ENCODE assay signal across 1 cellular context in the genomic region with DNA sequence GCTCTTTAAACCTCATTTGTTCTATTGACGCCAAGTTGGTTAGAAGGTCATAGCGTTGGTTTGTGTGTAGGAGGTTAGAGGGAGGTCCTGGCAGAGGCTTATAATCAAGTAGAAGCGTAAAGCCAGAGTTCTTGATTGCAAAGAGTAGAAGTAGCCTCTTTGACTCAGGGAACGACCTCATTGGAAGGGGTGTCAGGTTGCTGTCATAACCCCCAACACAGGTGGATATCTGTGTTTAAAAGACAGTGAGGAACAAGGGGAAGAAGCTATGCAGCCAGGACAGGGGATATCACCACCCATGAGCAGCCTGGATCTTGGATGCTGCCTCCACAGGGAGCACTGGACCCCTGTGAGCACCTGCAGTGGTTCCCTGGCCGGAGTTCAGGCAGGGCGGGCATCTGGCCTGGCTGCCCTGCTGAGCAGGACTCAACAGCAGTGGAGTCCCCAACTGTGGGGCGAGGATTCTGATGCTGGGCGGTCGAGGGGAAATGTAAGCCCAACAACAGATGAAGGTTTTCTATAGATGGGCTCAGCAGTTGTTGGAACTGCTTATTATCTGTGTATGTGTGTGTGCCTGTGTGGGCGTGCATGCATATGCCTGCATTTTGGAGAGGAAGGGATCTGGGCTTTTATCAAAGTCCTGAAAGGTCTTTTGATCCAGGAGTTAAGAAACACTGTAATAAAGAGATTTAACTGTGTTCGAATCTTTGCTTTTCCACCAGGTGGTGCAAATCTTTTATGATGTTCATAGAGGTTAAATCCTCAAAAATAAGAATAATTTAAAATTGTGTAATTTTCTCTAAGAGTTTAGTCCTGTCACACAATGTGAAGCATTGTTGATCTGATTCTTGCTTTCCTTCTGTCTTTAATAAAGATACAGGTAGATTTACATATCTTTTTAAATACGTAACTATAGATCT.
A peak's percentile ranks its signal among the peaks of the same experiment; 100 is the strongest.
TF ChIP-seq lines count a peak whose summit lies in the region.

No MANE protein-coding gene starts in this region.

TF ChIP-seq in HepG2, 621 proteins besides CTCF, POLR2A, EP300 and RAD21:
- TF ChIP-seq, protein P1, sequence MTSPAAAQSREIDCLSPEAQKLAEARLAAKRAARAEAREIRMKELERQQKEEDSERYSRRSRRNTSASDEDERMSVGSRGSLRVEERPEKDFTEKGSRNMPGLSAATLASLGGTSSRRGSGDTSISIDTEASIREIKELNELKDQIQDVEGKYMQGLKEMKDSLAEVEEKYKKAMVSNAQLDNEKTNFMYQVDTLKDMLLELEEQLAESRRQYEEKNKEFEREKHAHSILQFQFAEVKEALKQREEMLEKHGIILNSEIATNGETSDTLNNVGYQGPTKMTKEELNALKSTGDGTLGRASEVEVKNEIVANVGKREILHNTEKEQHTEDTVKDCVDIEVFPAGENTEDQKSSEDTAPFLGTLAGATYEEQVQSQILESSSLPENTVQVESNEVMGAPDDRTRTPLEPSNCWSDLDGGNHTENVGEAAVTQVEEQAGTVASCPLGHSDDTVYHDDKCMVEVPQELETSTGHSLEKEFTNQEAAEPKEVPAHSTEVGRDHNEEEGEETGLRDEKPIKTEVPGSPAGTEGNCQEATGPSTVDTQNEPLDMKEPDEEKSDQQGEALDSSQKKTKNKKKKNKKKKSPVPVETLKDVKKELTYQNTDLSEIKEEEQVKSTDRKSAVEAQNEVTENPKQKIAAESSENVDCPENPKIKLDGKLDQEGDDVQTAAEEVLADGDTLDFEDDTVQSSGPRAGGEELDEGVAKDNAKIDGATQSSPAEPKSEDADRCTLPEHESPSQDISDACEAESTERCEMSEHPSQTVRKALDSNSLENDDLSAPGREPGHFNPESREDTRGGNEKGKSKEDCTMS (CRISPR knock-in tag; conservative IDR thresholded peaks at IDR 0.05), result no peak
- TF ChIP-seq ZNF263 (CRISPR knock-in tag; IDR thresholded peaks at IDR 0.05), result peak; percentile 62; the same call in 1 of the 2 replicates
TF ChIP-seq in HepG2: peak in this region for 1.
